8 cellular contexts compared by ENCODE assay signal in genomic region chr2:64768426-64769033, GRCh38.
A peak's percentile ranks its signal among the peaks of the same experiment; 100 is the strongest.
DNase-seq lines count a peak whose midpoint lies in the region; ATAC-seq and TF ChIP-seq lines count a peak whose summit lies in the region.

No MANE protein-coding gene starts in this region.

- H3K4me3 Mint-ChIP-seq in activated naive CD8-positive, alpha-beta T cell treated with anti-CD3 and anti-CD28 coated beads for 36 hours: peak overlapping the region; percentile 82

- H3K27me3 Mint-ChIP-seq in activated naive CD8-positive, alpha-beta T cell treated with anti-CD3 and anti-CD28 coated beads for 36 hours: no peaks in the 10 kb centered on the region

- TF ChIP-seq CTCF in heart right ventricle (IDR thresholded peaks at IDR 0.05): no peak
- no peak for TF ChIP-seq CTCF in kidney epithelial cell (IDR thresholded peaks at IDR 0.05; ENCODE audit: insufficient read depth, low read length, poor library complexity, severe bottlenecking)

- H3K4me3 ChIP-seq in heart right ventricle (peak overlapping the region; percentile 26 to 75 (median 70)), kidney epithelial cell (ENCODE audit: low read depth, low read length) (peak overlapping the region; percentile 52), thymus (ENCODE audit: low read length) (peak overlapping the region; percentile 81)

- H3K36me3 ChIP-seq in heart right ventricle (no peaks in the 10 kb centered on the region), kidney epithelial cell (ENCODE audit: control insufficient read depth, insufficient read depth, low read length) (no peaks in the 10 kb centered on the region), thymus (ENCODE audit: control insufficient read depth, insufficient read depth) (no peaks in the 10 kb centered on the region)

- peaks cover 34% of the 10 kb centered on the region for H3K4me1 Mint-ChIP-seq in activated naive CD8-positive, alpha-beta T cell treated with anti-CD3 and anti-CD28 coated beads for 36 hours

- peak overlapping the region; percentile 92 for H3K27ac Mint-ChIP-seq in activated naive CD8-positive, alpha-beta T cell treated with anti-CD3 and anti-CD28 coated beads for 36 hours

- H3K4me1 ChIP-seq in heart right ventricle (peaks cover 0 to 36% (median 17%) of the 10 kb centered on the region in 9 donors), thymus (ENCODE audit: control insufficient read depth, insufficient read depth, low read length) (peaks cover 7% of the 10 kb centered on the region)

- H3K27ac ChIP-seq in heart right ventricle: peak overlapping the region; percentile 95 to 99 (median 98)
- peak overlapping the region; percentile 94 for H3K27ac ChIP-seq in thymus (ENCODE audit: low read depth)

- intact Hi-C loops in heart right ventricle (cut with DNase I): loop anchor here in 7 of 10 donors (2.0 to 10.0 kb wide), 7 partner anchors 66 to 121 kb away; partner anchors contain the start of gene SERTAD2 (in 2 of the 7)
- intact Hi-C loops in left ventricle myocardium superior (cut with micrococcal nuclease): loop anchor here (10.0 kb wide), 1 partner anchor 86 kb away; no protein-coding TSS in a partner anchor

- WGBS in heart right ventricle, 2 donors: 28% methylated on average over 8 of the region's 8 CpGs
- WGBS in thymus: 22% methylated on average over 8 of the region's 8 CpGs

- no peak for ATAC-seq in heart right ventricle
- no peak for ATAC-seq in left ventricle myocardium superior
- no peak for ATAC-seq in GM21526 (IDR thresholded peaks at IDR 0.05; ENCODE audit: low FRiP score, unreplicated experiment)
- no peak for ATAC-seq in HG03175 (IDR thresholded peaks at IDR 0.05; ENCODE audit: unreplicated experiment)
- ATAC-seq in GM19463 (IDR thresholded peaks at IDR 0.05; ENCODE audit: unreplicated experiment): no peak

- DNase-seq in heart right ventricle: no peak
- DNase-seq in left ventricle myocardium superior: no peak
- no peak for DNase-seq in activated naive CD8-positive, alpha-beta T cell treated with anti-CD3 and anti-CD28 coated beads for 36 hours
- no peak for DNase-seq in kidney epithelial cell (ENCODE audit: low read depth)

- peaks cover 0 to 3% (median 0%) of the 10 kb centered on the region in 11 donors for H3K9me3 ChIP-seq in heart right ventricle
- no peaks in the 10 kb centered on the region for H3K9me3 ChIP-seq in thymus (ENCODE audit: control insufficient read depth)

- no peaks in the 10 kb centered on the region for H3K36me3 Mint-ChIP-seq in activated naive CD8-positive, alpha-beta T cell treated with anti-CD3 and anti-CD28 coated beads for 36 hours

- no peaks in the 10 kb centered on the region for H3K9me3 Mint-ChIP-seq in activated naive CD8-positive, alpha-beta T cell treated with anti-CD3 and anti-CD28 coated beads for 36 hours

- no peaks in the 10 kb centered on the region for H3K27me3 ChIP-seq in heart right ventricle
- H3K27me3 ChIP-seq in kidney epithelial cell (ENCODE audit: control insufficient read depth, insufficient read depth, low read length): no peaks in the 10 kb centered on the region
- no peaks in the 10 kb centered on the region for H3K27me3 ChIP-seq in thymus (ENCODE audit: control insufficient read depth, insufficient read depth)
